ENCODE assay signal across 13 cellular contexts in genomic region chr16:23679986-23680336, GRCh38. TPM values are rescaled to one million over a fixed set of nuclear protein-coding genes. Genes with fewer than 3 reads are reported as not detected.
A peak's percentile ranks its signal among the peaks of the same experiment; 100 is the strongest.
DNase-seq lines count a peak whose midpoint lies in the region; ATAC-seq, FAIRE-seq and TF ChIP-seq lines count a peak whose summit lies in the region.
"Had no signal": no experiment of that assay in that cellular context is flagged by ENCODE, and none has a peak within 500 bp of the region (broad histone marks: within the 10 kb centered on the region; RNA-seq: fewer than 3 reads in every experiment).

No MANE protein-coding gene starts in this region.

- H3K36me3 Mint-ChIP-seq in HFFc6 (ENCODE audit: low read depth) = peaks cover 29% of the 10 kb centered on the region
- peaks cover 21 to 33% of the 10 kb centered on the region in 2 donors for H3K36me3 Mint-ChIP-seq in activated naive CD4-positive, alpha-beta T cell treated with anti-CD3 and anti-CD28 coated beads, Interleukin-2, amount 50 U/mL, for 72 hours

- intact Hi-C loops in heart left ventricle (cut with DNase I) = no loop called here

- H3K4me1 Mint-ChIP-seq in HFFc6 (ENCODE audit: low read depth) = peaks cover 56% of the 10 kb centered on the region

- no peak for TF ChIP-seq CTCF in BE2C (IDR thresholded peaks at IDR 0.05; ENCODE audit: low read depth, low read length)
- no peak for TF ChIP-seq CTCF in HFFc6 (IDR thresholded peaks at IDR 0.05)
- TF ChIP-seq CTCF in keratinocyte (optimal IDR thresholded peaks at IDR 0.05 in 1 of 3, IDR thresholded peaks at IDR 0.05 in 1 of 3, conservative IDR thresholded peaks at IDR 0.05 in 1 of 3; ENCODE audit: extremely low read depth in 1 of 3, insufficient read depth in 2 of 3, low read length in 3 of 3) = no peak
- no peak for TF ChIP-seq CTCF in heart left ventricle (IDR thresholded peaks at IDR 0.05)

- H3K27ac ChIP-seq in keratinocyte (ENCODE audit: control insufficient read depth, insufficient read depth, low read length) (peak overlapping the region; percentile 64), heart left ventricle (no peak overlapping the region), small intestine (ENCODE audit: low read depth in 1 of 2, low read length in 1 of 2) (no peak overlapping the region)
- H3K27ac ChIP-seq: epithelial cell of prostate had no signal

- H3K9me1 ChIP-seq in keratinocyte (ENCODE audit: control insufficient read depth, extremely low read depth, insufficient read depth, low read length) = no peaks in the 10 kb centered on the region

- no peaks in the 10 kb centered on the region for H3K9me3 Mint-ChIP-seq in HFFc6
- no peaks in the 10 kb centered on the region for H3K9me3 Mint-ChIP-seq in activated naive CD4-positive, alpha-beta T cell treated with anti-CD3 and anti-CD28 coated beads, Interleukin-2, amount 50 U/mL, for 72 hours

- H3K79me2 ChIP-seq in keratinocyte (ENCODE audit: control insufficient read depth, insufficient read depth, low read length) = peaks cover 46% of the 10 kb centered on the region

- H3K4me3 Mint-ChIP-seq in HFFc6 = peak overlapping the region; percentile 95

- no peak for TF ChIP-seq POLR2A in heart left ventricle (IDR thresholded peaks at IDR 0.05)

- dilution Hi-C loops in keratinocyte (cut with MboI; ENCODE audit: extremely low pct_ligation_motif_present, low sequenced_read_pairs) = no loop called here

- H3K9me3 ChIP-seq in BE2C = no peaks in the 10 kb centered on the region
- no peaks in the 10 kb centered on the region for H3K9me3 ChIP-seq in keratinocyte (ENCODE audit: control insufficient read depth, low read depth, low read length)
- H3K9me3 ChIP-seq in heart left ventricle = no peaks in the 10 kb centered on the region
- no peaks in the 10 kb centered on the region for H3K9me3 ChIP-seq in small intestine (ENCODE audit: control insufficient read depth, low read depth)

- FAIRE-seq in keratinocyte (lab: Jason Lieb, UNC) (no peak), small intestine (lab: Jason Lieb, UNC) (no peak)

- H3K27me3 ChIP-seq in BE2C (no peaks in the 10 kb centered on the region), keratinocyte (ENCODE audit: control insufficient read depth, extremely low read depth, insufficient read depth, low read length) (no peaks in the 10 kb centered on the region), heart left ventricle (no peaks in the 10 kb centered on the region), small intestine (ENCODE audit: control insufficient read depth in 2 of 2, insufficient read depth in 2 of 2, low read length in 2 of 2) (no peaks in the 10 kb centered on the region)

- no peak overlapping the region for H2AFZ ChIP-seq in keratinocyte (ENCODE audit: control insufficient read depth, low read length)

- WGBS in heart left ventricle, 4 donors = 56 to 63% (median 58%) methylated on average over 6 of the region's 6 CpGs
- 36 to 51% (median 42%) methylated on average over 5 to 6 of the region's 6 CpGs for WGBS in small intestine, 3 donors

- ATAC-seq in activated naive CD4-positive, alpha-beta T cell treated with anti-CD3 and anti-CD28 coated beads, Interleukin-2, amount 50 U/mL, for 72 hours = no peak
- ATAC-seq in heart left ventricle = no peak

- H3K4me3 ChIP-seq in BE2C (ENCODE audit: low read depth, low read length) (peak overlapping the region; percentile 82), keratinocyte (ENCODE audit: control insufficient read depth in 2 of 3, extremely low read depth in 1 of 3, insufficient read depth in 2 of 3, low read depth in 1 of 3, low read length in 3 of 3) (peak overlapping the region; percentile 48 to 82 (median 82)), heart left ventricle (peak overlapping the region in 1 of 12 donors; percentile 71), small intestine (ENCODE audit: low read depth in 1 of 2, low read length in 2 of 2) (no peak overlapping the region)

- H3K27me3 Mint-ChIP-seq in HFFc6 (ENCODE audit: insufficient read depth) = peaks cover 6% of the 10 kb centered on the region; the same call in 1 of the 2 replicates

- peak overlapping the region; percentile 77 for H3K9ac ChIP-seq in keratinocyte (ENCODE audit: control insufficient read depth, extremely low read depth, insufficient read depth, low read length)

- H3K4me1 ChIP-seq in BE2C (peaks cover 3% of the 10 kb centered on the region; the same call in 1 of the 2 replicates), keratinocyte (ENCODE audit: control insufficient read depth, extremely low read depth, insufficient read depth, low read length) (peaks cover 23% of the 10 kb centered on the region), heart left ventricle (peaks cover 0 to 18% (median 13%) of the 10 kb centered on the region in 12 donors), small intestine (ENCODE audit: control insufficient read depth in 2 of 2, insufficient read depth in 1 of 2, low read depth in 1 of 2, low read length in 1 of 2) (peaks cover 0 to 7% of the 10 kb centered on the region in 2 donors)

- H3K36me3 ChIP-seq in BE2C (peaks cover 42% of the 10 kb centered on the region), keratinocyte (ENCODE audit: control insufficient read depth in 2 of 2, extremely low read depth in 1 of 2, insufficient read depth in 2 of 2, low read length in 2 of 2) (peaks cover 21 to 39% of the 10 kb centered on the region in 2 experiments), heart left ventricle (peaks cover 0 to 48% (median 34%) of the 10 kb centered on the region in 9 donors), small intestine (ENCODE audit: control insufficient read depth in 2 of 2, insufficient read depth in 2 of 2, low read length in 2 of 2) (peaks cover 0 to 5% of the 10 kb centered on the region in 2 donors)

- DNase-seq in BE2C = no peak
- DNase-seq in HFFc6 = no peak
- DNase-seq in activated naive CD4-positive, alpha-beta T cell treated with anti-CD3 and anti-CD28 coated beads, Interleukin-2, amount 50 U/mL, for 72 hours (ENCODE audit: low spot score in 2 of 2) = no peak
- no peak for DNase-seq in keratinocyte (ENCODE audit: low read depth, low spot score)
- DNase-seq in iPS-NIHi11 (ENCODE audit: low spot score) = no peak
- DNase-seq in cerebellar nuclear complex (lab: John Stamatoyannopoulos, UW) = no peak
- DNase-seq in heart left ventricle = no peak
- DNase-seq in small intestine = no peak
- DNase-seq: activated CD4-positive, CD25-positive, alpha-beta regulatory T cell treated with anti-CD3 and anti-CD28 coated beads, Interleukin-2, amount 50 U/mL, for 72 hours; NCI-H2029 treated with DMSO at 0.1 percent for 48 hours had no signal

- peaks cover 12% of the 10 kb centered on the region for H4K20me1 ChIP-seq in keratinocyte (ENCODE audit: control insufficient read depth, extremely low read depth, insufficient read depth, low read length)

- H3K4me2 ChIP-seq in keratinocyte (ENCODE audit: control insufficient read depth, extremely low read depth, insufficient read depth, low read depth, low read length) = peak overlapping the region; percentile 89

- H3K27ac Mint-ChIP-seq in HFFc6 = peak overlapping the region; percentile 91
- H3K27ac Mint-ChIP-seq in activated naive CD4-positive, alpha-beta T cell treated with anti-CD3 and anti-CD28 coated beads, Interleukin-2, amount 50 U/mL, for 72 hours = peak overlapping the region; percentile 47 to 68

RNA-seq across cellular contexts. Expression of gene PLK1, which starts 1.3 kb away (rescaled TPM):
- polyA plus RNA-seq in BE2C (2012; ENCODE audit: insufficient read depth, insufficient read length, low read depth) = 45.4 TPM
- total RNA-seq in HFFc6 (2021; fragmentation: NEBNext Ultra II Directional; extraction: Animal tissue kit (Norgen Biotek cat#: 25700)) = 100 to 1,000 TPM in 2 of 6 experiments, 10 to 100 TPM in 4; 40.5 to 105 (median 97.2) TPM
- total RNA-seq in activated naive CD4-positive, alpha-beta T cell treated with anti-CD3 and anti-CD28 coated beads, Interleukin-2, amount 50 U/mL, for 72 hours = 10 to 100 TPM; 80.0 to 93.4 TPM
- 3.2 to 43.3 TPM (median 21.2 TPM) in 3 replicates for polyA plus RNA-seq in keratinocyte
- 0.56 TPM for polyA plus RNA-seq in keratinocyte (2011; ENCODE audit: low read depth)
- polyA plus RNA-seq in keratinocyte (2011; cell fraction: cytosol; rRNA removed) = 9.8 and 10.5 TPM in 2 replicates
- polyA plus RNA-seq in keratinocyte (2011; cell fraction: nucleus; rRNA removed) = 10.8 and 11.8 TPM in 2 replicates
- 1.7 and 34.2 TPM in 2 replicates for polyA plus RNA-seq in keratinocyte (2012; ENCODE audit: low replicate concordance)
- 10.0 to 54.1 TPM (median 24.0 TPM) in 3 replicates for polyA minus RNA-seq in keratinocyte
- polyA minus RNA-seq in keratinocyte (2011; cell fraction: cytosol; rRNA and poly(A)+ RNA removed) = 7.1 TPM
- polyA minus RNA-seq in keratinocyte (2011; cell fraction: nucleus; rRNA and poly(A)+ RNA removed) = 2.5 and 6.9 TPM in 2 replicates
- 1 to 10 TPM in 6 of 9 donors, under 1 TPM in 3; 0.19 to 9.2 (median 1.1) TPM for total RNA-seq in heart left ventricle
- polyA plus RNA-seq in heart left ventricle = under 1 TPM; 0.69 to 0.72 TPM
- polyA plus RNA-seq in small intestine = 10 to 100 TPM in 1 of 3 donors, 1 to 10 TPM in 2; 1.9 to 48.2 (median 4.7) TPM

RNA-seq across cellular contexts. Expression of gene ERN2, which starts 33.1 kb away (rescaled TPM):
- polyA plus RNA-seq in BE2C (2012; ENCODE audit: insufficient read depth, insufficient read length, low read depth) = not detected
- not detected for total RNA-seq in HFFc6 (2021; fragmentation: NEBNext Ultra II Directional; extraction: Animal tissue kit (Norgen Biotek cat#: 25700))
- not detected for total RNA-seq in activated naive CD4-positive, alpha-beta T cell treated with anti-CD3 and anti-CD28 coated beads, Interleukin-2, amount 50 U/mL, for 72 hours
- not detected in 3 replicates for polyA plus RNA-seq in keratinocyte
- polyA plus RNA-seq in keratinocyte (2011; ENCODE audit: low read depth) = not detected
- polyA plus RNA-seq in keratinocyte (2011; cell fraction: cytosol; rRNA removed) = not detected in 2 replicates
- not detected in 2 replicates for polyA plus RNA-seq in keratinocyte (2011; cell fraction: nucleus; rRNA removed)
- not detected in 2 replicates for polyA plus RNA-seq in keratinocyte (2012; ENCODE audit: low replicate concordance)
- 2.0 to 6.2 TPM (median 2.8 TPM) in 3 replicates for polyA minus RNA-seq in keratinocyte
- polyA minus RNA-seq in keratinocyte (2011; cell fraction: cytosol; rRNA and poly(A)+ RNA removed) = not detected
- polyA minus RNA-seq in keratinocyte (2011; cell fraction: nucleus; rRNA and poly(A)+ RNA removed) = 5.9 and 11.6 TPM in 2 replicates
- not detected for total RNA-seq in heart left ventricle
- polyA plus RNA-seq in heart left ventricle = under 1 TPM in 1 of 2 donors, not detected in 1; 0.07 TPM
- polyA plus RNA-seq in small intestine = 10 to 100 TPM in 1 of 3 donors, 1 to 10 TPM in 2; 5.4 to 38.8 (median 5.6) TPM
- total RNA-seq: posterior vena cava, subcutaneous adipose tissue had no signal

RNA-seq across cellular contexts. Expression of gene DCTN5, which starts 38.7 kb away (rescaled TPM):
- 78.9 TPM for polyA plus RNA-seq in BE2C (2012; ENCODE audit: insufficient read depth, insufficient read length, low read depth)
- total RNA-seq in HFFc6 (2021; fragmentation: NEBNext Ultra II Directional; extraction: Animal tissue kit (Norgen Biotek cat#: 25700)) = 10 to 100 TPM; 70.5 to 80.9 (median 76.4) TPM
- 10 to 100 TPM; 71.2 to 88.0 TPM for total RNA-seq in activated naive CD4-positive, alpha-beta T cell treated with anti-CD3 and anti-CD28 coated beads, Interleukin-2, amount 50 U/mL, for 72 hours
- polyA plus RNA-seq in keratinocyte (78.7 to 107 TPM (median 105 TPM) in 3 replicates), heart left ventricle (10 to 100 TPM in 1 of 2 donors, 1 to 10 TPM in 1; 7.4 to 36.9 TPM), small intestine (10 to 100 TPM; 12.2 to 26.4 (median 14.3) TPM)
- polyA plus RNA-seq in keratinocyte (2011; ENCODE audit: low read depth) = 20.2 TPM
- polyA plus RNA-seq in keratinocyte (2011; cell fraction: cytosol; rRNA removed) = 67.2 and 95.9 TPM in 2 replicates
- polyA plus RNA-seq in keratinocyte (2011; cell fraction: nucleus; rRNA removed) = 64.9 and 84.5 TPM in 2 replicates
- 53.0 and 57.8 TPM in 2 replicates for polyA plus RNA-seq in keratinocyte (2012; ENCODE audit: low replicate concordance)
- 55.9 to 151 TPM (median 103 TPM) in 3 replicates for polyA minus RNA-seq in keratinocyte
- 22.4 TPM for polyA minus RNA-seq in keratinocyte (2011; cell fraction: cytosol; rRNA and poly(A)+ RNA removed)
- polyA minus RNA-seq in keratinocyte (2011; cell fraction: nucleus; rRNA and poly(A)+ RNA removed) = 35.0 and 83.4 TPM in 2 replicates
- total RNA-seq in heart left ventricle = 10 to 100 TPM; 26.8 to 56.0 (median 40.5) TPM

RNA-seq across cellular contexts. Expression of gene PALB2, which starts 38.9 kb away (rescaled TPM):
- polyA plus RNA-seq in BE2C (2012; ENCODE audit: insufficient read depth, insufficient read length, low read depth) = 13.7 TPM
- 10 to 100 TPM; 10.5 to 13.9 (median 12.2) TPM for total RNA-seq in HFFc6 (2021; fragmentation: NEBNext Ultra II Directional; extraction: Animal tissue kit (Norgen Biotek cat#: 25700))
- total RNA-seq in activated naive CD4-positive, alpha-beta T cell treated with anti-CD3 and anti-CD28 coated beads, Interleukin-2, amount 50 U/mL, for 72 hours = 10 to 100 TPM; 21.6 to 22.9 TPM
- polyA plus RNA-seq in keratinocyte = 11.0 to 18.7 TPM (median 13.1 TPM) in 3 replicates
- 12.6 TPM for polyA plus RNA-seq in keratinocyte (2011; ENCODE audit: low read depth)
- 8.6 and 13.8 TPM in 2 replicates for polyA plus RNA-seq in keratinocyte (2011; cell fraction: cytosol; rRNA removed)
- polyA plus RNA-seq in keratinocyte (2011; cell fraction: nucleus; rRNA removed) = 20.4 and 23.1 TPM in 2 replicates
- polyA plus RNA-seq in keratinocyte (2012; ENCODE audit: low replicate concordance) = 9.5 and 11.9 TPM in 2 replicates
- 6.6 to 16.0 TPM (median 12.5 TPM) in 3 replicates for polyA minus RNA-seq in keratinocyte
- polyA minus RNA-seq in keratinocyte (2011; cell fraction: cytosol; rRNA and poly(A)+ RNA removed) = 7.3 TPM
- 9.1 and 14.2 TPM in 2 replicates for polyA minus RNA-seq in keratinocyte (2011; cell fraction: nucleus; rRNA and poly(A)+ RNA removed)
- 1 to 10 TPM; 3.8 to 7.4 (median 4.5) TPM for total RNA-seq in heart left ventricle
- polyA plus RNA-seq in heart left ventricle = 1 to 10 TPM; 3.4 to 5.7 TPM
- polyA plus RNA-seq in small intestine = 10 to 100 TPM; 10.3 to 15.0 (median 13.0) TPM

Comparison
In these comparisons a context has a peak if more than half of its experiments do, and no peak if none do; other contexts are left out.
1. H3K4me3 ChIP-seq: peak in BE2C (single experiment) and keratinocyte (3 of 3); none in small intestine (0 of 2).
2. RNA of gene PLK1, which starts 1.3 kb away (total RNA-seq): 40.5 to 105 TPM in HFFc6 and 80.0 to 93.4 TPM in activated naive CD4-positive, alpha-beta T cell treated with anti-CD3 and anti-CD28 coated beads, Interleukin-2, amount 50 U/mL, for 72 hours; 0.19 to 9.2 TPM in heart left ventricle; every median in the first group is over 4 times any median in the second.